16 cellular contexts compared by ENCODE assay signal in genomic region chr14:72503696-72504368, GRCh38.
A peak's percentile ranks its signal among the peaks of the same experiment; 100 is the strongest.
DNase-seq lines count a peak whose midpoint lies in the region; ATAC-seq and TF ChIP-seq lines count a peak whose summit lies in the region.
"Had no signal": no experiment of that assay in that cellular context is flagged by ENCODE, and none has a peak within 500 bp of the region (broad histone marks: within the 10 kb centered on the region; RNA-seq: fewer than 3 reads in every experiment).

No MANE protein-coding gene starts in this region.

- H2AFZ ChIP-seq in PC-3 (ENCODE audit: low read length), result no peak overlapping the region

- H3K9me2 ChIP-seq in PC-3 (replicated peaks; ENCODE audit: low read length), result no peaks in the 10 kb centered on the region

- TF ChIP-seq CTCF in PC-3 (conservative IDR thresholded peaks at IDR 0.05; ENCODE audit: low read depth, low read length) (no peak), epithelial cell of esophagus (IDR thresholded peaks at IDR 0.05; ENCODE audit: insufficient read depth, low read depth, low read length, missing control alignments) (no peak)

- no TSS peak for BruUV-seq in PC-3 (replicated peaks; lab: Mats Ljungman, UMichigan)

- no peak overlapping the region for H3K27ac ChIP-seq in PC-3 (ENCODE audit: low read length)
- H3K27ac ChIP-seq: SJSA1 had no signal

- no peaks in the 10 kb centered on the region for H3K36me3 ChIP-seq in PC-3 (ENCODE audit: low read depth, low read length)
- H3K36me3 ChIP-seq: BE2C, SJSA1 had no signal

- DNase-seq in HCEC 1CT, result peak; percentile 48
- peak; percentile 61 for DNase-seq in PC-3
- peak; percentile 55 for DNase-seq in epithelial cell of esophagus (ENCODE audit: low read depth)
- peak; percentile 46 for DNase-seq in renal cortical epithelial cell (ENCODE audit: low read depth)
- no peak for DNase-seq in SIG-M5 treated with dmso at 0.1 percent for 504 hours (lab: John Stamatoyannopoulos, UW; ENCODE audit: unreplicated experiment)
- DNase-seq in amygdala (lab: John Stamatoyannopoulos, UW), result no peak
- DNase-seq in Kasumi-1 (lab: John Stamatoyannopoulos, UW), result no peak
- DNase-seq: BE2C; CD4-positive, alpha-beta memory T cell; DND-41; H9; NCI-H1092 treated with DMSO at 0.1 percent for 48 hours; NCI-H187; SW 1271 had no signal

- ATAC-seq in PC-3, result peak; percentile 4; the same call in 1 of the 2 replicates
- ATAC-seq: K562 had no signal

- no peaks in the 10 kb centered on the region for H3F3A ChIP-seq in PC-3 (ENCODE audit: low read length, unreplicated experiment)

- intact Hi-C loops in PC-3 (cut with micrococcal nuclease), result no loop called here

- no peaks in the 10 kb centered on the region for H4K20me1 ChIP-seq in PC-3 (ENCODE audit: low read length)

- no peak overlapping the region for H3K4me3 ChIP-seq in PC-3 (ENCODE audit: low read length)
- no peak overlapping the region for H3K4me3 ChIP-seq in epithelial cell of esophagus (ENCODE audit: low read length)
- H3K4me3 ChIP-seq: K562, SJSA1 had no signal

- H3K4me2 ChIP-seq in PC-3 (ENCODE audit: low read length), result no peak overlapping the region

- POLR2A ChIA-PET in PC-3 (lab: Charles Lee; ENCODE audit: unreplicated experiment), result no interaction called here

- no peaks in the 10 kb centered on the region for H3K27me3 ChIP-seq in PC-3 (ENCODE audit: low read length)
- H3K27me3 ChIP-seq: BE2C, SJSA1 had no signal

- H3K79me2 ChIP-seq in PC-3 (ENCODE audit: low read length), result no peaks in the 10 kb centered on the region

- CTCF ChIA-PET in PC-3 (lab: Charles Lee), result interaction anchor here (0.6 kb wide), 1 partner anchor 10 kb away, joined by 3 read pairs; no protein-coding TSS in a partner anchor

- no peak overlapping the region for H3K9ac ChIP-seq in PC-3 (ENCODE audit: low read length)

- no peaks in the 10 kb centered on the region for H3K9me3 ChIP-seq in PC-3 (ENCODE audit: low read length)
- H3K9me3 ChIP-seq: BE2C, SJSA1 had no signal

- H3K4me1 ChIP-seq in PC-3 (ENCODE audit: insufficient read depth, low read length), result peaks cover 21% of the 10 kb centered on the region; the same call in 1 of the 2 replicates
- H3K4me1 ChIP-seq: SJSA1 had no signal

Comparison
In these comparisons a context has a peak if more than half of its experiments do, and no peak if none do; other contexts are left out.
1. DNase-seq: peak in HCEC 1CT (single experiment), PC-3 (single experiment), epithelial cell of esophagus (single experiment) and renal cortical epithelial cell (single experiment); none in SIG-M5 treated with dmso at 0.1 percent for 504 hours (single experiment), amygdala (0 of 56) and Kasumi-1 (0 of 2).